1 cellular context compared by ENCODE assay signal in the genomic region with DNA sequence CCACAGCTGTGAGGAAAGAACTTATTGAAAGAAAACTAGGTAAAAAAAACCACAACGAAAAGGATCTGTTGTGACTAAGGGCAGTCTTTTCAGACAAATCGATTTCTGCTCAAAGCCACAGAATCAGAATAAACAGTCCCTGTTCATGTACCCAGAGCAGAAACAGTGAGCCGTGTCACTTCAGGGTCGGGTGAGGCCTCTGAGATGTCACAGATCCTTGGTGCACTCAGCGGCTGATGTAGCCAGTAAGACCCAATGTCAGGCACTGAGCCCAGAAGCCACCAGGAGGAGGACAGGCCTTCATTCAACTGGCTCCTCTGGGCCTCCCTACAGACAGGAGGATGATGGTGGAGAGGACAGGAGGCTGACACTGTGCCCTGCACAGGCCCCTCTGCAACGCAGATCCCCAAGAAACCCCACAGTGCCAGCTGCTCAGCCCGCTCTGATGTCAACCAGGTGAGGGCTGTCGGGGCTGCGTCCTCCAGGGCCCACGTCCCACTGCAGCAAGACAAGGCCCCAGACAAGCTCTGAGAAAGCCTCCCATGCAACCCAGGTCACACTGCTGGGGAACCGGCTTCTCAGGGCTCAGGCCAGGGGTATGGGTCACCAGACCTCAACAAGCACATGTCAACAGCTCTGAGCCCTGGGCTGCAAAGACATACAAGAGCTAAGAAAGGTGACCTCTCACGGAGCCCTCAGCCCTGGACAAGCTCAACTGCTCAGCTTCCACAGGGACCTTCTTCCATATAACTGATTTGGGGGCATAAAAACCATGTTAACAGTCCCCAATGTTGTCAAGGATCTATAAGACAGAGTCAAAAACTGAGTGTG.
TF ChIP-seq lines count a peak whose summit lies in the region.

No MANE protein-coding gene starts in this region.

TF ChIP-seq in HepG2, 621 proteins besides CTCF, POLR2A, EP300 and RAD21 (continued from another document and continues in another):
- TF ChIP-seq U2AF2 (IDR thresholded peaks at IDR 0.05; ENCODE audit: low read depth, low read length) (no peak), TBL1XR1 (IDR thresholded peaks at IDR 0.05; ENCODE audit: borderline replicate concordance, low read length, partially characterized antibody) (no peak), ZNF687 (CRISPR knock-in tag; IDR thresholded peaks at IDR 0.05) (peak; percentile 26; the same call in 1 of the 2 replicates), ONECUT2 (CRISPR knock-in tag; IDR thresholded peaks at IDR 0.05) (0 out of 2 replicates have a peak, but pooled peaks have one; percentile 30), JUND (CRISPR knock-in tag; IDR thresholded peaks at IDR 0.05) (no peak), FOXM1 (CRISPR knock-in tag; IDR thresholded peaks at IDR 0.05) (no peak), MAZ (IDR thresholded peaks at IDR 0.05; ENCODE audit: borderline replicate concordance, low read depth, low read length) (no peak), MAZ (CRISPR knock-in tag; IDR thresholded peaks at IDR 0.05; ENCODE audit: low read depth) (no peak), KDM4B (CRISPR knock-in tag; IDR thresholded peaks at IDR 0.05) (no peak), TEF (CRISPR knock-in tag; IDR thresholded peaks at IDR 0.05) (no peak), PAWR (CRISPR knock-in tag; IDR thresholded peaks at IDR 0.05; ENCODE audit: borderline replicate concordance) (no peak), CBFB (CRISPR knock-in tag; IDR thresholded peaks at IDR 0.05) (no peak), KLF12 (CRISPR knock-in tag; IDR thresholded peaks at IDR 0.05; ENCODE audit: borderline replicate concordance) (no peak), ZNF142 (CRISPR knock-in tag; IDR thresholded peaks at IDR 0.05) (no peak), NFKB2 (CRISPR knock-in tag; IDR thresholded peaks at IDR 0.05; ENCODE audit: borderline replicate concordance) (no peak), ZSCAN21 (CRISPR knock-in tag; IDR thresholded peaks at IDR 0.05; ENCODE audit: borderline replicate concordance) (no peak), PAXIP1 (CRISPR knock-in tag; conservative IDR thresholded peaks at IDR 0.05) (0 out of 2 replicates have a peak, but pooled peaks have one; percentile 25)
- TF ChIP-seq, protein P1, sequence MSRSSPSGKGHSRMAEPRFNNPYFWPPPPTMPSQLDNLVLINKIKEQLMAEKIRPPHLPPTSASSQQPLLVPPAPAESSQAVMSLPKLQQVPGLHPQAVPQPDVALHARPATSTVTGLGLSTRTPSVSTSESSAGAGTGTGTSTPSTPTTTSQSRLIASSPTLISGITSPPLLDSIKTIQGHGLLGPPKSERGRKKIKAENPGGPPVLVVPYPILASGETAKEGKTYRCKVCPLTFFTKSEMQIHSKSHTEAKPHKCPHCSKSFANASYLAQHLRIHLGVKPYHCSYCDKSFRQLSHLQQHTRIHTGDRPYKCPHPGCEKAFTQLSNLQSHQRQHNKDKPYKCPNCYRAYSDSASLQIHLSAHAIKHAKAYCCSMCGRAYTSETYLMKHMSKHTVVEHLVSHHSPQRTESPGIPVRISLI (CRISPR knock-in tag; IDR thresholded peaks at IDR 0.05; ENCODE audit: borderline replicate concordance), result peak; percentile 46; the same call in 1 of the 2 replicates
- TF ChIP-seq, protein P2, sequence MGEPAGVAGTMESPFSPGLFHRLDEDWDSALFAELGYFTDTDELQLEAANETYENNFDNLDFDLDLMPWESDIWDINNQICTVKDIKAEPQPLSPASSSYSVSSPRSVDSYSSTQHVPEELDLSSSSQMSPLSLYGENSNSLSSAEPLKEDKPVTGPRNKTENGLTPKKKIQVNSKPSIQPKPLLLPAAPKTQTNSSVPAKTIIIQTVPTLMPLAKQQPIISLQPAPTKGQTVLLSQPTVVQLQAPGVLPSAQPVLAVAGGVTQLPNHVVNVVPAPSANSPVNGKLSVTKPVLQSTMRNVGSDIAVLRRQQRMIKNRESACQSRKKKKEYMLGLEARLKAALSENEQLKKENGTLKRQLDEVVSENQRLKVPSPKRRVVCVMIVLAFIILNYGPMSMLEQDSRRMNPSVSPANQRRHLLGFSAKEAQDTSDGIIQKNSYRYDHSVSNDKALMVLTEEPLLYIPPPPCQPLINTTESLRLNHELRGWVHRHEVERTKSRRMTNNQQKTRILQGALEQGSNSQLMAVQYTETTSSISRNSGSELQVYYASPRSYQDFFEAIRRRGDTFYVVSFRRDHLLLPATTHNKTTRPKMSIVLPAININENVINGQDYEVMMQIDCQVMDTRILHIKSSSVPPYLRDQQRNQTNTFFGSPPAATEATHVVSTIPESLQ (CRISPR knock-in tag; conservative IDR thresholded peaks at IDR 0.05), result no peak
- TF ChIP-seq, protein P3, sequence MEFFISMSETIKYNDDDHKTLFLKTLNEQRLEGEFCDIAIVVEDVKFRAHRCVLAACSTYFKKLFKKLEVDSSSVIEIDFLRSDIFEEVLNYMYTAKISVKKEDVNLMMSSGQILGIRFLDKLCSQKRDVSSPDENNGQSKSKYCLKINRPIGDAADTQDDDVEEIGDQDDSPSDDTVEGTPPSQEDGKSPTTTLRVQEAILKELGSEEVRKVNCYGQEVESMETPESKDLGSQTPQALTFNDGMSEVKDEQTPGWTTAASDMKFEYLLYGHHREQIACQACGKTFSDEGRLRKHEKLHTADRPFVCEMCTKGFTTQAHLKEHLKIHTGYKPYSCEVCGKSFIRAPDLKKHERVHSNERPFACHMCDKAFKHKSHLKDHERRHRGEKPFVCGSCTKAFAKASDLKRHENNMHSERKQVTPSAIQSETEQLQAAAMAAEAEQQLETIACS (CRISPR knock-in tag; IDR thresholded peaks at IDR 0.05), result no peak
- TF ChIP-seq, protein P4, sequence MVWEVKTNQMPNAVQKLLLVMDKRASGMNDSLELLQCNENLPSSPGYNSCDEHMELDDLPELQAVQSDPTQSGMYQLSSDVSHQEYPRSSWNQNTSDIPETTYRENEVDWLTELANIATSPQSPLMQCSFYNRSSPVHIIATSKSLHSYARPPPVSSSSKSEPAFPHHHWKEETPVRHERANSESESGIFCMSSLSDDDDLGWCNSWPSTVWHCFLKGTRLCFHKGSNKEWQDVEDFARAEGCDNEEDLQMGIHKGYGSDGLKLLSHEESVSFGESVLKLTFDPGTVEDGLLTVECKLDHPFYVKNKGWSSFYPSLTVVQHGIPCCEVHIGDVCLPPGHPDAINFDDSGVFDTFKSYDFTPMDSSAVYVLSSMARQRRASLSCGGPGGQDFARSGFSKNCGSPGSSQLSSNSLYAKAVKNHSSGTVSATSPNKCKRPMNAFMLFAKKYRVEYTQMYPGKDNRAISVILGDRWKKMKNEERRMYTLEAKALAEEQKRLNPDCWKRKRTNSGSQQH (CRISPR knock-in tag; IDR thresholded peaks at IDR 0.05; ENCODE audit: low read depth), result no peak
